In genomic region chr5:104706570-104706969, GRCh38 we compare ENCODE assay signal across 24 cellular contexts.
"Had no signal": no experiment of that assay in that cellular context is flagged by ENCODE, and none has a peak within 500 bp of the region (broad histone marks: within the 10 kb centered on the region; RNA-seq: fewer than 3 reads in every experiment).

No MANE protein-coding gene starts in this region.

- H3K4me3 ChIP-seq: esophagus squamous epithelium, hepatocyte, lung, mucosa of descending colon, psoas muscle, right lobe of liver, spleen, stomach, thoracic aorta, transverse colon had no signal

- H2AFZ ChIP-seq: hepatocyte had no signal

- H3K27me3 ChIP-seq: esophagus squamous epithelium, foreskin keratinocyte, hepatocyte, neutrophil, right lobe of liver, spleen, stomach, transverse colon had no signal

- DNase-seq: effector memory CD8-positive, alpha-beta T cell; esophagus squamous epithelium; foreskin keratinocyte; head of caudate nucleus; kidney; left cardiac atrium; left ventricle myocardium superior; mucosa of descending colon; naive thymus-derived CD8-positive, alpha-beta T cell; psoas muscle; retina; right lobe of liver; spleen; stimulated activated CD4-positive, alpha-beta T cell treated with anti-CD3 and anti-CD28 coated beads, Interleukin-15, amount 100 ng/mL, for 24 hours; stimulated activated CD4-positive, alpha-beta T cell treated with anti-CD3 and anti-CD28 coated beads, Interleukin-2, amount 100 ng/mL, for 24 hours; stimulated activated CD4-positive, alpha-beta T cell treated with anti-CD3 and anti-CD28 coated beads, Interleukin-4, amount 100 ng/mL, for 4 hours; stimulated activated naive B cell treated with anti-CD40 and anti-IgM and Interleukin-4, amounts not matched to agents 10 μg/mL and 1 μg/mL and 100 μg/mL, for 72 hours; stomach; substantia nigra; transverse colon had no signal

- H3K27ac ChIP-seq: esophagus squamous epithelium, foreskin keratinocyte, hepatocyte, neutrophil, psoas muscle, right lobe of liver, spleen, stomach, thoracic aorta, transverse colon had no signal

- H3K79me2 ChIP-seq: hepatocyte had no signal

- H3K4me2 ChIP-seq: hepatocyte had no signal

- H3K36me3 ChIP-seq: esophagus squamous epithelium, neutrophil, right lobe of liver, spleen, stomach, thoracic aorta, transverse colon had no signal

- ATAC-seq: effector memory CD8-positive, alpha-beta T cell; foreskin keratinocyte; left cardiac atrium; left ventricle myocardium superior; mucosa of descending colon; naive thymus-derived CD8-positive, alpha-beta T cell; psoas muscle; right lobe of liver; stimulated activated naive B cell treated with anti-CD40 and anti-IgM and Interleukin-4, amounts not matched to agents 10 μg/mL and 1 μg/mL and 100 μg/mL, for 72 hours had no signal

- H3K9me3 ChIP-seq: mucosa of descending colon, neutrophil, psoas muscle, right lobe of liver, thoracic aorta had no signal

- H3K4me1 ChIP-seq: esophagus squamous epithelium, foreskin keratinocyte, psoas muscle, right lobe of liver, spleen, stomach had no signal
